ENCODE assay signal across 1 cellular context in genomic region chr15:41827880-41828746, GRCh38.
TF ChIP-seq lines count a peak whose summit lies in the region.

Gene JMJD7, plus strand, starts transcription at chr15:41828092. Its CDS starts 33 bp downstream, at chr15:41828125.

TF ChIP-seq in HepG2, 621 proteins besides CTCF, POLR2A, EP300 and RAD21 (continued from another document and continues in another):
- TF ChIP-seq, protein P1, sequence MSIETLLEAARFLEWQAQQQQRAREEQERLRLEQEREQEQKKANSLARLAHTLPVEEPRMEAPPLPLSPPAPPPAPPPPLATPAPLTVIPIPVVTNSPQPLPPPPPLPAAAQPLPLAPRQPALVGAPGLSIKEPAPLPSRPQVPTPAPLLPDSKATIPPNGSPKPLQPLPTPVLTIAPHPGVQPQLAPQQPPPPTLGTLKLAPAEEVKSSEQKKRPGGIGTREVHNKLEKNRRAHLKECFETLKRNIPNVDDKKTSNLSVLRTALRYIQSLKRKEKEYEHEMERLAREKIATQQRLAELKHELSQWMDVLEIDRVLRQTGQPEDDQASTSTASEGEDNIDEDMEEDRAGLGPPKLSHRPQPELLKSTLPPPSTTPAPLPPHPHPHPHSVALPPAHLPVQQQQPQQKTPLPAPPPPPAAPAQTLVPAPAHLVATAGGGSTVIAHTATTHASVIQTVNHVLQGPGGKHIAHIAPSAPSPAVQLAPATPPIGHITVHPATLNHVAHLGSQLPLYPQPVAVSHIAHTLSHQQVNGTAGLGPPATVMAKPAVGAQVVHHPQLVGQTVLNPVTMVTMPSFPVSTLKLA (IDR thresholded peaks at IDR 0.05): no peak
- TF ChIP-seq ZNF550 (CRISPR knock-in tag; IDR thresholded peaks at IDR 0.05; ENCODE audit: borderline replicate concordance): no peak
- no peak for TF ChIP-seq ZNF530 (CRISPR knock-in tag; IDR thresholded peaks at IDR 0.05; ENCODE audit: low read depth)
- TF ChIP-seq, protein P2, sequence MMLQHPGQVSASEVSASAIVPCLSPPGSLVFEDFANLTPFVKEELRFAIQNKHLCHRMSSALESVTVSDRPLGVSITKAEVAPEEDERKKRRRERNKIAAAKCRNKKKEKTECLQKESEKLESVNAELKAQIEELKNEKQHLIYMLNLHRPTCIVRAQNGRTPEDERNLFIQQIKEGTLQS (CRISPR knock-in tag; IDR thresholded peaks at IDR 0.05): no peak; the same call in 1 of the 2 replicates
- no peak for TF ChIP-seq PHF21A (CRISPR knock-in tag; IDR thresholded peaks at IDR 0.05)
- no peak for TF ChIP-seq STAT5B (CRISPR knock-in tag; IDR thresholded peaks at IDR 0.05)
- TF ChIP-seq SYNCRIP (IDR thresholded peaks at IDR 0.05; ENCODE audit: insufficient read depth, low read depth, low read length): no peak
- no peak for TF ChIP-seq ZNF251 (CRISPR knock-in tag; IDR thresholded peaks at IDR 0.05)
- TF ChIP-seq ZSCAN25 (CRISPR knock-in tag; IDR thresholded peaks at IDR 0.05): 0 out of 2 replicates have a peak, but pooled peaks have one; percentile 30
- TF ChIP-seq LRRFIP1 (CRISPR knock-in tag; conservative IDR thresholded peaks at IDR 0.05): no peak
- TF ChIP-seq NR2C2 (CRISPR knock-in tag; IDR thresholded peaks at IDR 0.05; ENCODE audit: borderline replicate concordance): no peak
- no peak for TF ChIP-seq TRIM24 (CRISPR knock-in tag; IDR thresholded peaks at IDR 0.05)
- no peak for TF ChIP-seq MIER2 (CRISPR knock-in tag; IDR thresholded peaks at IDR 0.05)
- no peak for TF ChIP-seq HMGA1 (CRISPR knock-in tag; conservative IDR thresholded peaks at IDR 0.05)
- TF ChIP-seq ZNF672 (CRISPR knock-in tag; IDR thresholded peaks at IDR 0.05): no peak
- TF ChIP-seq, protein P3, sequence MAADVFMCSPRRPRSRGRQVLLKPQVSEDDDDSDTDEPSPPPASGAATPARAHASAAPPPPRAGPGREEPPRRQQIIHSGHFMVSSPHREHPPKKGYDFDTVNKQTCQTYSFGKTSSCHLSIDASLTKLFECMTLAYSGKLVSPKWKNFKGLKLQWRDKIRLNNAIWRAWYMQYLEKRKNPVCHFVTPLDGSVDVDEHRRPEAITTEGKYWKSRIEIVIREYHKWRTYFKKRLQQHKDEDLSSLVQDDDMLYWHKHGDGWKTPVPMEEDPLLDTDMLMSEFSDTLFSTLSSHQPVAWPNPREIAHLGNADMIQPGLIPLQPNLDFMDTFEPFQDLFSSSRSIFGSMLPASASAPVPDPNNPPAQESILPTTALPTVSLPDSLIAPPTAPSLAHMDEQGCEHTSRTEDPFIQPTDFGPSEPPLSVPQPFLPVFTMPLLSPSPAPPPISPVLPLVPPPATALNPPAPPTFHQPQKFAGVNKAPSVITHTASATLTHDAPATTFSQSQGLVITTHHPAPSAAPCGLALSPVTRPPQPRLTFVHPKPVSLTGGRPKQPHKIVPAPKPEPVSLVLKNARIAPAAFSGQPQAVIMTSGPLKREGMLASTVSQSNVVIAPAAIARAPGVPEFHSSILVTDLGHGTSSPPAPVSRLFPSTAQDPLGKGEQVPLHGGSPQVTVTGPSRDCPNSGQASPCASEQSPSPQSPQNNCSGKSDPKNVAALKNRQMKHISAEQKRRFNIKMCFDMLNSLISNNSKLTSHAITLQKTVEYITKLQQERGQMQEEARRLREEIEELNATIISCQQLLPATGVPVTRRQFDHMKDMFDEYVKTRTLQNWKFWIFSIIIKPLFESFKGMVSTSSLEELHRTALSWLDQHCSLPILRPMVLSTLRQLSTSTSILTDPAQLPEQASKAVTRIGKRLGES (CRISPR knock-in tag; IDR thresholded peaks at IDR 0.05; ENCODE audit: borderline replicate concordance): no peak
- TF ChIP-seq U2AF1 (optimal IDR thresholded peaks at IDR 0.05; ENCODE audit: low read depth, low read length): no peak
- TF ChIP-seq RBFOX2 (IDR thresholded peaks at IDR 0.05; ENCODE audit: low read depth, low read length): peak; percentile 74
- peak; percentile 20; the same call in 1 of the 2 replicates for TF ChIP-seq MED13 (CRISPR knock-in tag; IDR thresholded peaks at IDR 0.05)
- no peak for TF ChIP-seq ZNF101 (CRISPR knock-in tag; IDR thresholded peaks at IDR 0.05; ENCODE audit: borderline replicate concordance, low read depth)
- TF ChIP-seq, protein P4, sequence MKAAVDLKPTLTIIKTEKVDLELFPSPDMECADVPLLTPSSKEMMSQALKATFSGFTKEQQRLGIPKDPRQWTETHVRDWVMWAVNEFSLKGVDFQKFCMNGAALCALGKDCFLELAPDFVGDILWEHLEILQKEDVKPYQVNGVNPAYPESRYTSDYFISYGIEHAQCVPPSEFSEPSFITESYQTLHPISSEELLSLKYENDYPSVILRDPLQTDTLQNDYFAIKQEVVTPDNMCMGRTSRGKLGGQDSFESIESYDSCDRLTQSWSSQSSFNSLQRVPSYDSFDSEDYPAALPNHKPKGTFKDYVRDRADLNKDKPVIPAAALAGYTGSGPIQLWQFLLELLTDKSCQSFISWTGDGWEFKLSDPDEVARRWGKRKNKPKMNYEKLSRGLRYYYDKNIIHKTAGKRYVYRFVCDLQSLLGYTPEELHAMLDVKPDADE (CRISPR knock-in tag; IDR thresholded peaks at IDR 0.05): no peak
- TF ChIP-seq ZNF710 (CRISPR knock-in tag; IDR thresholded peaks at IDR 0.05; ENCODE audit: borderline replicate concordance): 0 out of 2 replicates have a peak, but pooled peaks have one; percentile 31
- TF ChIP-seq, protein P5, sequence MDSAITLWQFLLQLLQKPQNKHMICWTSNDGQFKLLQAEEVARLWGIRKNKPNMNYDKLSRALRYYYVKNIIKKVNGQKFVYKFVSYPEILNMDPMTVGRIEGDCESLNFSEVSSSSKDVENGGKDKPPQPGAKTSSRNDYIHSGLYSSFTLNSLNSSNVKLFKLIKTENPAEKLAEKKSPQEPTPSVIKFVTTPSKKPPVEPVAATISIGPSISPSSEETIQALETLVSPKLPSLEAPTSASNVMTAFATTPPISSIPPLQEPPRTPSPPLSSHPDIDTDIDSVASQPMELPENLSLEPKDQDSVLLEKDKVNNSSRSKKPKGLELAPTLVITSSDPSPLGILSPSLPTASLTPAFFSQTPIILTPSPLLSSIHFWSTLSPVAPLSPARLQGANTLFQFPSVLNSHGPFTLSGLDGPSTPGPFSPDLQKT (CRISPR knock-in tag; IDR thresholded peaks at IDR 0.05; ENCODE audit: borderline replicate concordance): no peak
- TF ChIP-seq MIXL1 (CRISPR knock-in tag; IDR thresholded peaks at IDR 0.05): no peak
- no peak for TF ChIP-seq REL (CRISPR knock-in tag; conservative IDR thresholded peaks at IDR 0.05)
- no peak for TF ChIP-seq GMEB1 (CRISPR knock-in tag; IDR thresholded peaks at IDR 0.05; ENCODE audit: borderline replicate concordance)
- no peak for TF ChIP-seq MTF2 (CRISPR knock-in tag; IDR thresholded peaks at IDR 0.05; ENCODE audit: borderline replicate concordance)
- TF ChIP-seq ZNF264 (CRISPR knock-in tag; IDR thresholded peaks at IDR 0.05): no peak
- TF ChIP-seq, protein P6, sequence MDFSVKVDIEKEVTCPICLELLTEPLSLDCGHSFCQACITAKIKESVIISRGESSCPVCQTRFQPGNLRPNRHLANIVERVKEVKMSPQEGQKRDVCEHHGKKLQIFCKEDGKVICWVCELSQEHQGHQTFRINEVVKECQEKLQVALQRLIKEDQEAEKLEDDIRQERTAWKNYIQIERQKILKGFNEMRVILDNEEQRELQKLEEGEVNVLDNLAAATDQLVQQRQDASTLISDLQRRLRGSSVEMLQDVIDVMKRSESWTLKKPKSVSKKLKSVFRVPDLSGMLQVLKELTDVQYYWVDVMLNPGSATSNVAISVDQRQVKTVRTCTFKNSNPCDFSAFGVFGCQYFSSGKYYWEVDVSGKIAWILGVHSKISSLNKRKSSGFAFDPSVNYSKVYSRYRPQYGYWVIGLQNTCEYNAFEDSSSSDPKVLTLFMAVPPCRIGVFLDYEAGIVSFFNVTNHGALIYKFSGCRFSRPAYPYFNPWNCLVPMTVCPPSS (IDR thresholded peaks at IDR 0.05): no peak
- TF ChIP-seq ISX (CRISPR knock-in tag; conservative IDR thresholded peaks at IDR 0.05): no peak
- no peak for TF ChIP-seq ZNF329 (CRISPR knock-in tag; IDR thresholded peaks at IDR 0.05; ENCODE audit: low read depth)
- TF ChIP-seq DRAP1 (CRISPR knock-in tag; IDR thresholded peaks at IDR 0.05): 0 out of 2 replicates have a peak, but pooled peaks have one; percentile 13
- TF ChIP-seq ZSCAN30 (CRISPR knock-in tag; IDR thresholded peaks at IDR 0.05): peak; percentile 74; the same call in 1 of the 2 replicates
- no peak; the same call in 1 of the 2 replicates for TF ChIP-seq MEF2D (CRISPR knock-in tag; IDR thresholded peaks at IDR 0.05)
- TF ChIP-seq ZNF143 (CRISPR knock-in tag; IDR thresholded peaks at IDR 0.05): no peak
- no peak for TF ChIP-seq SPEN (CRISPR knock-in tag; IDR thresholded peaks at IDR 0.05; ENCODE audit: low read depth)
- no peak for TF ChIP-seq ZC3H4 (CRISPR knock-in tag; IDR thresholded peaks at IDR 0.05; ENCODE audit: borderline replicate concordance)
- no peak for TF ChIP-seq PAX8 (CRISPR knock-in tag; IDR thresholded peaks at IDR 0.05; ENCODE audit: borderline replicate concordance)
- no peak for TF ChIP-seq HNRNPH1 (optimal IDR thresholded peaks at IDR 0.05; ENCODE audit: low read depth, low read length)
- no peak for TF ChIP-seq GPBP1L1 (CRISPR knock-in tag; IDR thresholded peaks at IDR 0.05)
- TF ChIP-seq MED1 (CRISPR knock-in tag; IDR thresholded peaks at IDR 0.05): peak; percentile 26; the same call in 1 of the 2 replicates
- TF ChIP-seq, protein P7, sequence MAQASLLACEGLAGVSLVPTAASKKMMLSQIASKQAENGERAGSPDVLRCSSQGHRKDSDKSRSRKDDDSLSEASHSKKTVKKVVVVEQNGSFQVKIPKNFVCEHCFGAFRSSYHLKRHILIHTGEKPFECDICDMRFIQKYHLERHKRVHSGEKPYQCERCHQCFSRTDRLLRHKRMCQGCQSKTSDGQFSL (CRISPR knock-in tag; IDR thresholded peaks at IDR 0.05): no peak
- TF ChIP-seq ZNF816 (CRISPR knock-in tag; IDR thresholded peaks at IDR 0.05; ENCODE audit: borderline replicate concordance): no peak
- TF ChIP-seq ZNF44 (CRISPR knock-in tag; IDR thresholded peaks at IDR 0.05): no peak
- TF ChIP-seq, protein P8, sequence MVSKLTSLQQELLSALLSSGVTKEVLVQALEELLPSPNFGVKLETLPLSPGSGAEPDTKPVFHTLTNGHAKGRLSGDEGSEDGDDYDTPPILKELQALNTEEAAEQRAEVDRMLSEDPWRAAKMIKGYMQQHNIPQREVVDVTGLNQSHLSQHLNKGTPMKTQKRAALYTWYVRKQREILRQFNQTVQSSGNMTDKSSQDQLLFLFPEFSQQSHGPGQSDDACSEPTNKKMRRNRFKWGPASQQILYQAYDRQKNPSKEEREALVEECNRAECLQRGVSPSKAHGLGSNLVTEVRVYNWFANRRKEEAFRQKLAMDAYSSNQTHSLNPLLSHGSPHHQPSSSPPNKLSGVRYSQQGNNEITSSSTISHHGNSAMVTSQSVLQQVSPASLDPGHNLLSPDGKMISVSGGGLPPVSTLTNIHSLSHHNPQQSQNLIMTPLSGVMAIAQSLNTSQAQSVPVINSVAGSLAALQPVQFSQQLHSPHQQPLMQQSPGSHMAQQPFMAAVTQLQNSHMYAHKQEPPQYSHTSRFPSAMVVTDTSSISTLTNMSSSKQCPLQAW (CRISPR knock-in tag; IDR thresholded peaks at IDR 0.05): no peak
- TF ChIP-seq ZNF7 (CRISPR knock-in tag; IDR thresholded peaks at IDR 0.05): no peak
